In the genomic region with DNA sequence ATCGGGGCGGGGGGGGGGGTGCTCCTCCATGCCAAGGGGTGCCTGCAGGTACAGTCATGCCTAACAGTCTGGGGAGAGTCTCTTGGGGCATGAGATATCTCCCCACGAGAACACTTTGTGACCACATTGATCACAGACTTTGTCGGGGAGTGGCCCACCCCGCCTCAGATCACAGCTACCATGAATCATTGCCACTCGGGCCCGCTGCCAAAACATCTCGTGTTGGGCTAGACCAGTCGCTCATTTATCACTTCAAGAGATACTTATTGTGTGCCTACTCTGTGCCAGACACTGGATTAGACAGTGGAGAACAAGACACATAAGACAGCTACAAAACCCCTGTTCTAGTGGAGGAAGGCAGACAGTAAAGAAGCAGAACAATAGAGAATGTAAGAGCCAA, we compare ENCODE assay signal across 8 cellular contexts.
A peak's percentile ranks its signal among the peaks of the same experiment; 100 is the strongest.
DNase-seq lines count a peak whose midpoint lies in the region; ATAC-seq and TF ChIP-seq lines count a peak whose summit lies in the region.

No MANE protein-coding gene starts in this region.

- H4K8ac ChIP-seq in mesendoderm (ENCODE audit: low read depth, low read length), result no peak overlapping the region

- H2AK5ac ChIP-seq in mesendoderm (ENCODE audit: low read length), result no peak overlapping the region

- H3K79me1 ChIP-seq in mesendoderm (ENCODE audit: low read length), result no peaks in the 10 kb centered on the region

- no peak overlapping the region for H3K56ac ChIP-seq in mesendoderm (ENCODE audit: low read length)

- H3K4me2 ChIP-seq in DND-41 (ENCODE audit: insufficient read depth, low read length) (no peak overlapping the region), skeletal muscle satellite cell (ENCODE audit: low read length) (peak overlapping the region; percentile 0), mesendoderm (ENCODE audit: low read length) (no peak overlapping the region)

- no peaks in the 10 kb centered on the region for H3K27me3 ChIP-seq in DND-41 (ENCODE audit: insufficient read depth, low read length, poor library complexity)
- no peaks in the 10 kb centered on the region for H3K27me3 ChIP-seq in dorsolateral prefrontal cortex
- no peaks in the 10 kb centered on the region for H3K27me3 ChIP-seq in skeletal muscle satellite cell (ENCODE audit: control insufficient read depth, insufficient read depth, low read length)
- H3K27me3 ChIP-seq in mesendoderm (ENCODE audit: insufficient read depth, low read length, poor library complexity), result no peaks in the 10 kb centered on the region

- WGBS in mesendoderm (ENCODE audit: extremely low coverage, insufficient coverage, low lambda C conversion rate), result no CpG with 5 or more reads among the region's 9 CpGs

- H3K36me3 ChIP-seq in DND-41 (ENCODE audit: insufficient read depth, low read length), result peaks cover 18% of the 10 kb centered on the region
- peaks cover 16% of the 10 kb centered on the region for H3K36me3 ChIP-seq in skeletal muscle satellite cell (ENCODE audit: insufficient read depth, low read length)
- no peaks in the 10 kb centered on the region for H3K36me3 ChIP-seq in mesendoderm (ENCODE audit: control insufficient read depth, insufficient read depth, low read length)

- H3K79me2 ChIP-seq in DND-41 (ENCODE audit: insufficient read depth, low read length) (no peaks in the 10 kb centered on the region), mesendoderm (ENCODE audit: control insufficient read depth, insufficient read depth, low read length) (no peaks in the 10 kb centered on the region)

- ATAC-seq in DND-41 (ENCODE audit: insufficient read depth, low read depth), result peak; percentile 57
- no peak for ATAC-seq in HG03469 (IDR thresholded peaks at IDR 0.05; ENCODE audit: unreplicated experiment)

- TF ChIP-seq CTCF in DND-41 (IDR thresholded peaks at IDR 0.05; ENCODE audit: borderline replicate concordance, extremely low read depth, low read length, poor library complexity, severe bottlenecking) (no peak), dorsolateral prefrontal cortex (IDR thresholded peaks at IDR 0.05 in 54 of 56, conservative IDR thresholded peaks at IDR 0.05 in 2 of 56; ENCODE audit: low read depth in 1 of 56, partially characterized antibody in 56 of 56) (no peak), GM13977 (IDR thresholded peaks at IDR 0.05; ENCODE audit: extremely low read depth, insufficient read depth, missing control alignments) (no peak)

- no peak overlapping the region for H2BK120ac ChIP-seq in mesendoderm (ENCODE audit: low read depth, low read length)

- in situ Hi-C loops in GM13977 (cut with MboI; ENCODE audit: low pct_unique_long_range_greater_than_20kb, low sequenced_read_pairs, unreplicated experiment), result no loop called here

- H3K27ac ChIP-seq in DND-41 (ENCODE audit: low read length) (peak overlapping the region; percentile 37; the same call in 1 of the 2 replicates), dorsolateral prefrontal cortex (peak overlapping the region in 1 of 59 donors; percentile 3), mesendoderm (ENCODE audit: low read depth, low read length) (no peak overlapping the region)

- no peak overlapping the region for H3K4ac ChIP-seq in mesendoderm (ENCODE audit: low read depth, low read length)

- no peaks in the 10 kb centered on the region for H3K9me3 ChIP-seq in DND-41 (ENCODE audit: insufficient read depth, low read length, severe bottlenecking)
- H3K9me3 ChIP-seq in skeletal muscle satellite cell (replicated peaks; ENCODE audit: low read length), result no peaks in the 10 kb centered on the region

- no peak overlapping the region for H2BK5ac ChIP-seq in mesendoderm (ENCODE audit: low read length)

- H4K20me1 ChIP-seq in DND-41 (ENCODE audit: insufficient read depth, low read length), result no peaks in the 10 kb centered on the region

- H2AFZ ChIP-seq in DND-41 (ENCODE audit: low read depth, low read length), result no peak overlapping the region

- H3K18ac ChIP-seq in mesendoderm (ENCODE audit: low read length), result no peak overlapping the region

- no peak overlapping the region for H2BK15ac ChIP-seq in mesendoderm (replicated peaks; ENCODE audit: low read depth)

- no peak overlapping the region for H3K23ac ChIP-seq in mesendoderm (ENCODE audit: low read length)

- DNase-seq in DND-41 (peak; percentile 36), RPMI7951 (ENCODE audit: low read depth) (peak; percentile 88), dorsolateral prefrontal cortex (peak in 6 of 10 donors; percentile 14 to 65 (median 46)), mesendoderm (no peak), GM13977 (ENCODE audit: low spot score) (no peak)
- no peak for DNase-seq in activated effector memory CD4-positive, alpha-beta T cell treated with Interleukin-2 at 50 U/mL for 16 hours

- intact Hi-C loops in dorsolateral prefrontal cortex (cut with DNase I), result no loop called here

- H3K4me1 ChIP-seq in DND-41 (ENCODE audit: insufficient read depth, low read length) (peaks cover 16% of the 10 kb centered on the region), skeletal muscle satellite cell (ENCODE audit: control insufficient read depth, insufficient read depth, low read length) (peaks cover 16% of the 10 kb centered on the region), mesendoderm (ENCODE audit: control insufficient read depth, low read depth, low read length) (peaks cover 5% of the 10 kb centered on the region)

- H3K9ac ChIP-seq in DND-41 (ENCODE audit: low read depth, low read length) (no peak overlapping the region), skeletal muscle satellite cell (ENCODE audit: low read depth, low read length) (no peak overlapping the region), mesendoderm (ENCODE audit: low read length) (no peak overlapping the region)

- H4K5ac ChIP-seq in mesendoderm (ENCODE audit: low read length), result no peak overlapping the region

- H3K4me3 ChIP-seq in DND-41 (ENCODE audit: low read depth in 1 of 2, low read length in 2 of 2) (no peak overlapping the region), dorsolateral prefrontal cortex (no peak overlapping the region), skeletal muscle satellite cell (ENCODE audit: low read length) (no peak overlapping the region), mesendoderm (ENCODE audit: low read length) (no peak overlapping the region)

Comparison
In these comparisons a context has a peak if more than half of its experiments do, and no peak if none do; other contexts are left out.
1. DNase-seq: peak in DND-41 (single experiment), RPMI7951 (single experiment) and dorsolateral prefrontal cortex (6 of 10); none in mesendoderm (single experiment), activated effector memory CD4-positive, alpha-beta T cell treated with Interleukin-2 at 50 U/mL for 16 hours (single experiment) and GM13977 (single experiment).